Comparison of ENCODE assay signal across 8 cellular contexts in genomic region chr12:132506328-132506727, GRCh38. TPM values are rescaled to one million over a fixed set of nuclear protein-coding genes. Genes with fewer than 3 reads are reported as not detected.
DNase-seq lines count a peak whose midpoint lies in the region; ATAC-seq and TF ChIP-seq lines count a peak whose summit lies in the region.

No MANE protein-coding gene starts in this region.

- H3K4me2 ChIP-seq in mesendoderm (ENCODE audit: low read length) = no peak overlapping the region

- H3K36me3 Mint-ChIP-seq in activated naive CD4-positive, alpha-beta T cell treated with anti-CD3 and anti-CD28 coated beads, Interleukin-2, amount 10 ng/mL, durations not matched to agents 7 days and 5 days = no peaks in the 10 kb centered on the region
- H3K36me3 Mint-ChIP-seq in type B pancreatic cell = no peaks in the 10 kb centered on the region

- peaks cover 17% of the 10 kb centered on the region for H3K79me1 ChIP-seq in mesendoderm (ENCODE audit: low read length)

- H3K27me3 Mint-ChIP-seq in activated naive CD4-positive, alpha-beta T cell treated with anti-CD3 and anti-CD28 coated beads, Interleukin-2, amount 10 ng/mL, durations not matched to agents 7 days and 5 days = no peaks in the 10 kb centered on the region
- H3K27me3 Mint-ChIP-seq in type B pancreatic cell = no peaks in the 10 kb centered on the region

- TF ChIP-seq POLR2A in adrenal gland (IDR thresholded peaks at IDR 0.05) = no peak

- H3K4me3 Mint-ChIP-seq in activated naive CD4-positive, alpha-beta T cell treated with anti-CD3 and anti-CD28 coated beads, Interleukin-2, amount 10 ng/mL, durations not matched to agents 7 days and 5 days = no peak overlapping the region
- peak overlapping the region; percentile 72 for H3K4me3 Mint-ChIP-seq in type B pancreatic cell

- WGBS in adrenal gland, 4 donors = 27 to 38% (median 29%) methylated on average over 8 to 11 of the region's 11 CpGs
- WGBS in mesendoderm (ENCODE audit: extremely low coverage, insufficient coverage, low lambda C conversion rate) = no CpG with 5 or more reads among the region's 11 CpGs

- H3K27me3 ChIP-seq in adrenal gland = no peaks in the 10 kb centered on the region
- H3K27me3 ChIP-seq in mesendoderm (ENCODE audit: insufficient read depth, low read length, poor library complexity) = no peaks in the 10 kb centered on the region

- peak overlapping the region; percentile 22 for H3K56ac ChIP-seq in mesendoderm (ENCODE audit: low read length)

- H3K9ac ChIP-seq in mesendoderm (ENCODE audit: low read length) = no peak overlapping the region

- H3K4me1 Mint-ChIP-seq in activated naive CD4-positive, alpha-beta T cell treated with anti-CD3 and anti-CD28 coated beads, Interleukin-2, amount 10 ng/mL, durations not matched to agents 7 days and 5 days = peaks cover 37% of the 10 kb centered on the region
- H3K4me1 Mint-ChIP-seq in type B pancreatic cell (ENCODE audit: unreplicated experiment) = peaks cover 19% of the 10 kb centered on the region

- H3K27ac ChIP-seq in adrenal gland = peak overlapping the region in 4 of 5 donors; percentile 33 to 88 (median 75)
- no peak overlapping the region for H3K27ac ChIP-seq in mesendoderm (ENCODE audit: low read depth, low read length)

- TF ChIP-seq CTCF in adrenal gland (IDR thresholded peaks at IDR 0.05) (no peak), type B pancreatic cell (conservative IDR thresholded peaks at IDR 0.05) (no peak)

- no peak overlapping the region for H4K8ac ChIP-seq in mesendoderm (ENCODE audit: low read depth, low read length)

- H2BK120ac ChIP-seq in mesendoderm (ENCODE audit: low read depth, low read length) = no peak overlapping the region

- no peak overlapping the region for H2BK15ac ChIP-seq in mesendoderm (replicated peaks; ENCODE audit: low read depth)

- no peaks in the 10 kb centered on the region for H3K9me3 Mint-ChIP-seq in activated naive CD4-positive, alpha-beta T cell treated with anti-CD3 and anti-CD28 coated beads, Interleukin-2, amount 10 ng/mL, durations not matched to agents 7 days and 5 days
- H3K9me3 Mint-ChIP-seq in type B pancreatic cell = no peaks in the 10 kb centered on the region

- no peak overlapping the region for H4K5ac ChIP-seq in mesendoderm (ENCODE audit: low read length)

- H3K4me3 ChIP-seq in adrenal gland (peak overlapping the region in 1 of 4 donors; percentile 17), mesendoderm (ENCODE audit: low read length) (no peak overlapping the region)

- no peak overlapping the region for H3K23ac ChIP-seq in mesendoderm (ENCODE audit: low read length)

- H3K9me3 ChIP-seq in adrenal gland (replicated peaks in 1 of 3) = no peaks in the 10 kb centered on the region

- ATAC-seq in GM19351 (IDR thresholded peaks at IDR 0.05; ENCODE audit: unreplicated experiment) = no peak

- peaks cover 52 to 71% of the 10 kb centered on the region in 2 donors for H3K4me1 ChIP-seq in adrenal gland (replicated peaks in 1 of 2)
- peaks cover 13% of the 10 kb centered on the region for H3K4me1 ChIP-seq in mesendoderm (ENCODE audit: control insufficient read depth, low read depth, low read length)

- H3K27ac Mint-ChIP-seq in activated naive CD4-positive, alpha-beta T cell treated with anti-CD3 and anti-CD28 coated beads, Interleukin-2, amount 10 ng/mL, durations not matched to agents 7 days and 5 days = peak overlapping the region; percentile 81
- H3K27ac Mint-ChIP-seq in type B pancreatic cell = peak overlapping the region; percentile 84

- H3K18ac ChIP-seq in mesendoderm (ENCODE audit: low read length) = no peak overlapping the region

- CTCF ChIA-PET in activated naive CD4-positive, alpha-beta T cell treated with anti-CD3 and anti-CD28 coated beads, Interleukin-2, amount 10 ng/mL, durations not matched to agents 7 days and 5 days (lab: Charles Lee) = interaction anchor here (1.5 kb wide), 1 partner anchor 13 kb away, joined by 4 read pairs; no protein-coding TSS in a partner anchor

- peaks cover 11% of the 10 kb centered on the region for H3K79me2 ChIP-seq in mesendoderm (ENCODE audit: control insufficient read depth, insufficient read depth, low read length)

- no peak for DNase-seq in activated naive CD4-positive, alpha-beta T cell treated with anti-CD3 and anti-CD28 coated beads, Interleukin-2, amount 10 ng/mL, durations not matched to agents 7 days and 5 days
- no peak for DNase-seq in activated naive CD4-positive, alpha-beta T cell treated with anti-CD3 and anti-CD28 coated beads, Interleukin-2, amount 50 U/mL, for 16 hours
- DNase-seq in adrenal gland = no peak
- DNase-seq in mesendoderm = no peak
- no peak for DNase-seq in type B pancreatic cell (ENCODE audit: extremely low spot score, unreplicated experiment)
- DNase-seq in DMS53 (lab: John Stamatoyannopoulos, UW) = no peak
- no peak for DNase-seq in GM19238 (ENCODE audit: insufficient read length, low spot score)

- H3K4ac ChIP-seq in mesendoderm (ENCODE audit: low read depth, low read length) = no peak overlapping the region

- intact Hi-C loops in adrenal gland (cut with DNase I) = no loop called here

- no peak overlapping the region for H2BK5ac ChIP-seq in mesendoderm (ENCODE audit: low read length)

- H3K36me3 ChIP-seq in adrenal gland (replicated peaks in 1 of 2) (peaks cover 0 to 15% of the 10 kb centered on the region in 2 donors), mesendoderm (ENCODE audit: control insufficient read depth, insufficient read depth, low read length) (no peaks in the 10 kb centered on the region)

- H2AK5ac ChIP-seq in mesendoderm (ENCODE audit: low read length) = no peak overlapping the region

RNA-seq across cellular contexts. Expression of gene FBRSL1, which starts 16.4 kb away (rescaled TPM):
- total RNA-seq in adrenal gland (10 to 100 TPM; 12.5 to 63.8 (median 26.9) TPM), type B pancreatic cell (ENCODE audit: low replicate concordance) (108 TPM in 2 replicates)
- 10 to 100 TPM; 10.9 to 62.3 (median 41.9) TPM for polyA plus RNA-seq in adrenal gland
- polyA plus RNA-seq in mesendoderm (2013, experiment 1 of 2) = 86.6 TPM
- 82.2 TPM for polyA plus RNA-seq in mesendoderm (2013, experiment 2 of 2)
